14 cellular contexts compared by ENCODE assay signal in the genomic region with DNA sequence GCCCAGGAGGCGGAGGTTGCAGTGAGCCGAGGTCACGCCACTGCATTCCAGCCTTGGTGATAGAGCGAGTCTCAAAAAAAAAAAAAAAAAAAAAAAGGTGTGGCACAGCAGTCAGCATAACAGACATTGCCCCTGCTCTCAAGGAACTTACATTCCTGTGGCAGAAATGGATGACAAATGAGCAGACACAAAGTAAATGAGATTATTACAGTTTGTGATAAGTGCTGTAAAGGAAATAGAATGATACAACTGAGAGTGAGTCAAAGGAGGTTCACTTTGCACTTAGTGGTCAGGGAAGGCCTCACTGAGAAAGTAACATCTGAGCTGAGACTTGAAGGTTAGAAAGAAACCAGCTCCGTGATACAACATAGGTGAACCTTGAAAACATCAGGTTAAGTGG. TPM values are rescaled to one million over a fixed set of nuclear protein-coding genes. Genes with fewer than 3 reads are reported as not detected.
DNase-seq lines count a peak whose midpoint lies in the region; ATAC-seq and TF ChIP-seq lines count a peak whose summit lies in the region.
"Had no signal": no experiment of that assay in that cellular context is flagged by ENCODE, and none has a peak within 500 bp of the region (broad histone marks: within the 10 kb centered on the region; RNA-seq: fewer than 3 reads in every experiment).

No MANE protein-coding gene starts in this region.

- CTCF ChIA-PET in CD8-positive, alpha-beta memory T cell (lab: Charles Lee): interaction anchor here (1.1 to 2.8 kb wide), 4 partner anchors 12 to 462 kb away, joined by 4 to 10 read pairs (median 8); a partner anchor contains a TSS
- CTCF ChIA-PET in WTC11 (lab: Charles Lee) (no interaction called here), A673 (lab: Charles Lee) (no interaction called here)

- H3K4me1 ChIP-seq in CD8-positive, alpha-beta memory T cell (ENCODE audit: insufficient read depth, low read length): peaks cover 49% of the 10 kb centered on the region
- H3K4me1 ChIP-seq in mononuclear cell (ENCODE audit: insufficient read depth, low read length): peaks cover 45% of the 10 kb centered on the region
- no peaks in the 10 kb centered on the region for H3K4me1 ChIP-seq in A673 (ENCODE audit: insufficient read depth, low read length, poor library complexity, severe bottlenecking)
- H3K4me1 ChIP-seq: sigmoid colon had no signal

- no peak for DNase-seq in CD8-positive, alpha-beta memory T cell
- DNase-seq in HT1080 (ENCODE audit: low read depth) (peak; percentile 36), WTC11 (ENCODE audit: low spot score) (no peak), A673 (ENCODE audit: low spot score) (no peak), NCI-H510A treated with DMSO at 0.1 percent for 48 hours (lab: John Stamatoyannopoulos, UW) (no peak), NCI-H526 (lab: John Stamatoyannopoulos, UW) (no peak)
- DNase-seq in activated T-helper 2 cell treated with anti-CD3 and anti-CD28 coated beads, Interferon-gamma antibody, Interleukin-2, Interleukin-4, amounts not matched to agents 10 μg/mL and 5 μg/mL and 100 μg/mL, durations not matched to agents 14 hours and 24 hours and 36 hours (ENCODE audit: low spot score): no peak
- DNase-seq: amniotic stem cell, GDM1, NCI-H1417 treated with DMSO at 0.1 percent for 48 hours, NCI-H510A, sigmoid colon had no signal

- H3K36me3 Mint-ChIP-seq in CD8-positive, alpha-beta memory T cell: peaks cover 7 to 76% (median 21%) of the 10 kb centered on the region in 3 donors
- peaks cover 76% of the 10 kb centered on the region for H3K36me3 Mint-ChIP-seq in activated T-helper 2 cell treated with anti-CD3 and anti-CD28 coated beads, Interferon-gamma antibody, Interleukin-2, Interleukin-4, amounts not matched to agents 10 μg/mL and 5 μg/mL and 100 μg/mL, durations not matched to agents 14 hours and 24 hours and 36 hours (ENCODE audit: low read depth)
- peaks cover 70% of the 10 kb centered on the region for H3K36me3 Mint-ChIP-seq in WTC11

- H3K4me1 Mint-ChIP-seq in CD8-positive, alpha-beta memory T cell: peaks cover 59 to 75% (median 63%) of the 10 kb centered on the region in 3 donors
- H3K4me1 Mint-ChIP-seq in activated T-helper 2 cell treated with anti-CD3 and anti-CD28 coated beads, Interferon-gamma antibody, Interleukin-2, Interleukin-4, amounts not matched to agents 10 μg/mL and 5 μg/mL and 100 μg/mL, durations not matched to agents 14 hours and 24 hours and 36 hours (ENCODE audit: low read depth): peaks cover 35% of the 10 kb centered on the region
- no peaks in the 10 kb centered on the region for H3K4me1 Mint-ChIP-seq in WTC11

- peak overlapping the region; percentile 99 for H3K4me3 ChIP-seq in CD8-positive, alpha-beta memory T cell (ENCODE audit: low read length)
- H3K4me3 ChIP-seq in mononuclear cell (ENCODE audit: low read length) (peak overlapping the region; percentile 65), A673 (ENCODE audit: low read depth, low read length, poor library complexity, severe bottlenecking) (no peak overlapping the region)

- H3K36me3 ChIP-seq in CD8-positive, alpha-beta memory T cell (ENCODE audit: insufficient read depth, low read length): peaks cover 31% of the 10 kb centered on the region
- peaks cover 67% of the 10 kb centered on the region for H3K36me3 ChIP-seq in A673 (ENCODE audit: insufficient read depth, low read length, poor library complexity, severe bottlenecking)

- intact Hi-C loops in activated T-helper 2 cell treated with anti-CD3 and anti-CD28 coated beads, Interferon-gamma antibody, Interleukin-2, Interleukin-4, amounts not matched to agents 10 μg/mL and 5 μg/mL and 100 μg/mL, durations not matched to agents 14 hours and 24 hours and 36 hours (cut with micrococcal nuclease): no loop called here
- intact Hi-C loops in A673 (cut with micrococcal nuclease; ENCODE audit: unreplicated experiment): no loop called here

- TF ChIP-seq CTCF in WTC11 (IDR thresholded peaks at IDR 0.05) (no peak), A673 (conservative IDR thresholded peaks at IDR 0.05; ENCODE audit: low read depth, low read length) (no peak)

- H3K27me3 Mint-ChIP-seq in CD8-positive, alpha-beta memory T cell: no peaks in the 10 kb centered on the region
- no peaks in the 10 kb centered on the region for H3K27me3 Mint-ChIP-seq in activated T-helper 2 cell treated with anti-CD3 and anti-CD28 coated beads, Interferon-gamma antibody, Interleukin-2, Interleukin-4, amounts not matched to agents 10 μg/mL and 5 μg/mL and 100 μg/mL, durations not matched to agents 14 hours and 24 hours and 36 hours (ENCODE audit: low read depth)
- H3K27me3 Mint-ChIP-seq in WTC11 (ENCODE audit: low read depth): no peaks in the 10 kb centered on the region

- no peak for ATAC-seq in WTC11

- no peaks in the 10 kb centered on the region for H3K9me3 Mint-ChIP-seq in CD8-positive, alpha-beta memory T cell
- no peaks in the 10 kb centered on the region for H3K9me3 Mint-ChIP-seq in activated T-helper 2 cell treated with anti-CD3 and anti-CD28 coated beads, Interferon-gamma antibody, Interleukin-2, Interleukin-4, amounts not matched to agents 10 μg/mL and 5 μg/mL and 100 μg/mL, durations not matched to agents 14 hours and 24 hours and 36 hours
- H3K9me3 Mint-ChIP-seq in WTC11: no peaks in the 10 kb centered on the region

- POLR2A ChIA-PET in CD8-positive, alpha-beta memory T cell (lab: Charles Lee): interaction anchor here (1.9 kb wide), 1 partner anchor 37 kb away, joined by 12 read pairs; a partner anchor contains a TSS
- POLR2A ChIA-PET in WTC11 (lab: Charles Lee) (no interaction called here), A673 (lab: Charles Lee; ENCODE audit: low non-redundant PET) (no interaction called here)

- H3K27ac ChIP-seq in CD8-positive, alpha-beta memory T cell (ENCODE audit: low read depth, low read length): peak overlapping the region; percentile 33
- no peak overlapping the region for H3K27ac ChIP-seq in A673 (ENCODE audit: low read depth, low read length, poor library complexity, severe bottlenecking)
- H3K27ac ChIP-seq: sigmoid colon had no signal

- peak overlapping the region; percentile 43 to 99 (median 98) for H3K27ac Mint-ChIP-seq in CD8-positive, alpha-beta memory T cell
- peak overlapping the region; percentile 99 for H3K27ac Mint-ChIP-seq in activated T-helper 2 cell treated with anti-CD3 and anti-CD28 coated beads, Interferon-gamma antibody, Interleukin-2, Interleukin-4, amounts not matched to agents 10 μg/mL and 5 μg/mL and 100 μg/mL, durations not matched to agents 14 hours and 24 hours and 36 hours
- no peak overlapping the region for H3K27ac Mint-ChIP-seq in WTC11

- no TSS peak for BruUV-seq in A673 (replicated peaks; lab: Mats Ljungman, UMichigan)

- peak overlapping the region; percentile 96 to 99 (median 99) for H3K4me3 Mint-ChIP-seq in CD8-positive, alpha-beta memory T cell
- H3K4me3 Mint-ChIP-seq in activated T-helper 2 cell treated with anti-CD3 and anti-CD28 coated beads, Interferon-gamma antibody, Interleukin-2, Interleukin-4, amounts not matched to agents 10 μg/mL and 5 μg/mL and 100 μg/mL, durations not matched to agents 14 hours and 24 hours and 36 hours (ENCODE audit: low read depth): peak overlapping the region; percentile 97
- H3K4me3 Mint-ChIP-seq in WTC11: no peak overlapping the region

- H3K27me3 ChIP-seq in CD8-positive, alpha-beta memory T cell (ENCODE audit: insufficient read depth, low read length, poor library complexity, severe bottlenecking): no peaks in the 10 kb centered on the region
- H3K27me3 ChIP-seq in mononuclear cell (ENCODE audit: insufficient read depth, low read length): no peaks in the 10 kb centered on the region
- no peaks in the 10 kb centered on the region for H3K27me3 ChIP-seq in A673 (replicated peaks; ENCODE audit: insufficient read depth, low read depth, low read length, poor library complexity)
- H3K27me3 ChIP-seq: sigmoid colon had no signal

- no peaks in the 10 kb centered on the region for H3K9me3 ChIP-seq in CD8-positive, alpha-beta memory T cell (ENCODE audit: low read length)
- H3K9me3 ChIP-seq in mononuclear cell (ENCODE audit: low read depth, low read length) (no peaks in the 10 kb centered on the region), A673 (ENCODE audit: low read depth, low read length, poor library complexity, severe bottlenecking) (no peaks in the 10 kb centered on the region)
- H3K9me3 ChIP-seq: sigmoid colon had no signal

RNA-seq across cellular contexts. Expression of a gene that starts 36.4 kb away (rescaled TPM):
- 10 to 100 TPM; 34.8 to 42.2 TPM for total RNA-seq in CD8-positive, alpha-beta memory T cell
- polyA plus RNA-seq in CD8-positive, alpha-beta memory T cell: 17.2 TPM
- total RNA-seq in HT1080 (2014; rRNA removed; shearing (Covaris generic)): 45.9 and 51.7 TPM in 2 replicates
- 13.9 and 18.0 TPM in 2 replicates for polyA plus RNA-seq in HT1080 (2015; cell fraction: cytosol; rRNA removed)
- 46.5 and 55.7 TPM in 2 replicates for polyA plus RNA-seq in HT1080 (2015; cell fraction: nucleus; rRNA removed)
- 51.0 and 54.6 TPM in 2 replicates for total RNA-seq in activated T-helper 2 cell treated with anti-CD3 and anti-CD28 coated beads, Interferon-gamma antibody, Interleukin-2, Interleukin-4, amounts not matched to agents 10 μg/mL and 5 μg/mL and 100 μg/mL, durations not matched to agents 14 hours and 24 hours and 36 hours
- total RNA-seq in mononuclear cell (10.7 TPM), WTC11 (2021) (63.1 to 66.9 TPM (median 65.8 TPM) in 3 replicates), A673 (2021) (56.6 and 59.0 TPM in 2 replicates)

RNA-seq across cellular contexts. Expression of a gene that starts 37.6 kb away (rescaled TPM):
- total RNA-seq in CD8-positive, alpha-beta memory T cell: not detected
- polyA plus RNA-seq in CD8-positive, alpha-beta memory T cell: not detected
- total RNA-seq in HT1080 (2014; rRNA removed; shearing (Covaris generic)): not detected in 2 replicates
- not detected in 2 replicates for polyA plus RNA-seq in HT1080 (2015; cell fraction: cytosol; rRNA removed)
- not detected in 2 replicates for polyA plus RNA-seq in HT1080 (2015; cell fraction: nucleus; rRNA removed)
- not detected in 2 replicates for total RNA-seq in activated T-helper 2 cell treated with anti-CD3 and anti-CD28 coated beads, Interferon-gamma antibody, Interleukin-2, Interleukin-4, amounts not matched to agents 10 μg/mL and 5 μg/mL and 100 μg/mL, durations not matched to agents 14 hours and 24 hours and 36 hours
- total RNA-seq in mononuclear cell (not detected), WTC11 (2021) (not detected in 3 replicates), A673 (2021) (not detected in 2 replicates)
- total RNA-seq: sigmoid colon had no signal
- polyA plus RNA-seq: esophagus, sigmoid colon had no signal

RNA-seq across cellular contexts. Expression of a gene that starts 50.1 kb away (rescaled TPM):
- 100 to 1,000 TPM; 136 to 137 TPM for total RNA-seq in CD8-positive, alpha-beta memory T cell
- 114 TPM for polyA plus RNA-seq in CD8-positive, alpha-beta memory T cell
- 167 and 169 TPM in 2 replicates for total RNA-seq in HT1080 (2014; rRNA removed; shearing (Covaris generic))
- polyA plus RNA-seq in HT1080 (2015; cell fraction: cytosol; rRNA removed): 192 and 223 TPM in 2 replicates
- polyA plus RNA-seq in HT1080 (2015; cell fraction: nucleus; rRNA removed): 185 and 196 TPM in 2 replicates
- total RNA-seq in activated T-helper 2 cell treated with anti-CD3 and anti-CD28 coated beads, Interferon-gamma antibody, Interleukin-2, Interleukin-4, amounts not matched to agents 10 μg/mL and 5 μg/mL and 100 μg/mL, durations not matched to agents 14 hours and 24 hours and 36 hours: 141 and 143 TPM in 2 replicates
- total RNA-seq in mononuclear cell: 217 TPM
- total RNA-seq in WTC11 (2021): 168 to 181 TPM (median 179 TPM) in 3 replicates
- total RNA-seq in A673 (2021): 256 and 258 TPM in 2 replicates

RNA-seq across cellular contexts. Expression of a gene that starts 53.8 kb away (rescaled TPM):
- not detected for total RNA-seq in CD8-positive, alpha-beta memory T cell
- not detected for polyA plus RNA-seq in CD8-positive, alpha-beta memory T cell
- total RNA-seq in HT1080 (2014; rRNA removed; shearing (Covaris generic)): 0.10 TPM in 2 replicates
- polyA plus RNA-seq in HT1080 (2015; cell fraction: cytosol; rRNA removed): 0.29 and 0.41 TPM in 2 replicates
- polyA plus RNA-seq in HT1080 (2015; cell fraction: nucleus; rRNA removed): 0.17 and 0.55 TPM in 2 replicates
- not detected in 2 replicates for total RNA-seq in activated T-helper 2 cell treated with anti-CD3 and anti-CD28 coated beads, Interferon-gamma antibody, Interleukin-2, Interleukin-4, amounts not matched to agents 10 μg/mL and 5 μg/mL and 100 μg/mL, durations not matched to agents 14 hours and 24 hours and 36 hours
- not detected for total RNA-seq in mononuclear cell
- total RNA-seq in WTC11 (2021): 0.07 TPM in 1 of 3 replicates, not detected in the others
- total RNA-seq in A673 (2021): not detected in 2 replicates
